Comparison of ENCODE assay signal across 1 cellular context in the genomic region with DNA sequence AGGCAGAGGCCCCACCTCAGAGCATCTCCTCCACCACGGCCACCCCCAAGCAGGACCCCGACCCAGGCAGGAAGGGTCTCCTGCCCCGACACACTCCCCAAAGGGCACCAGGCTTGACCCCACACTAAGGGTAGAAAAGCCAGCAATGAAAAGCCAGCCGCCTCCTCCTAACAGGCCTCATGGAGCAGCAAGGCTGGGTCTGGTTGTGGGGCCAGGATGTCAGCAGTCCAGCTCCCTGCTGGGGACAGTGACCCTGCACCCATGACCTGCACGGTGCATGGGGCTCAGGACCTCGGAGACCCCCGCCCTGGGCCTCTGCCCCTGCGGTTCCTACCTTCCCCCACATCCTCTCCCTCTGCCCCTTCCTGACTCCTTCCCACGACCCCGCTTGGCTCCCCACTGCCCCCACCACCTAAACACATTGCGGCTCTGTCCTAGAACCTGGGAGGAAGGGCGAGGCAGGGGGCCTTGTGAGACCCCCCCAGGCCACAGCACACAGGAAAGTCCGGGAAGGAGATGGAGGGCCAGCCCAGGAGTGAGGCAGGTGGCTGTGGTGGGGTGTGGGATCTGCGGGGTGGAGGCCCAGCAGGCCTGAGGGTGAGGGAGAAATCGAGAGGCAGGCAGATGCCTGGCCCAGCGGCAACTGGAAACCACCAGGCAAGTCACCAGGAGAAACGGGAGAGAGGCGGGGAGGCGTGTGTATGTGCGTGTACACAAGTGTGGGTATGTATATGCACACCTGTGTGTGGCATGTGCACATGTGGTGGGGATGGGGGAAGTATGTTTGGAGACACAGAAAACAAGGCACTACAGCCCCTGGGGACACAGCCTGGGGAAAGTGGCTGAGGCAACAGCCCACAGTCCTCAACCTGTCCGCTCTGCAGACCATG.
TF ChIP-seq lines count a peak whose summit lies in the region.

No MANE protein-coding gene starts in this region.

TF ChIP-seq in HepG2, 621 proteins besides CTCF, POLR2A, EP300 and RAD21 (continued from another document):
- TF ChIP-seq, protein P1, sequence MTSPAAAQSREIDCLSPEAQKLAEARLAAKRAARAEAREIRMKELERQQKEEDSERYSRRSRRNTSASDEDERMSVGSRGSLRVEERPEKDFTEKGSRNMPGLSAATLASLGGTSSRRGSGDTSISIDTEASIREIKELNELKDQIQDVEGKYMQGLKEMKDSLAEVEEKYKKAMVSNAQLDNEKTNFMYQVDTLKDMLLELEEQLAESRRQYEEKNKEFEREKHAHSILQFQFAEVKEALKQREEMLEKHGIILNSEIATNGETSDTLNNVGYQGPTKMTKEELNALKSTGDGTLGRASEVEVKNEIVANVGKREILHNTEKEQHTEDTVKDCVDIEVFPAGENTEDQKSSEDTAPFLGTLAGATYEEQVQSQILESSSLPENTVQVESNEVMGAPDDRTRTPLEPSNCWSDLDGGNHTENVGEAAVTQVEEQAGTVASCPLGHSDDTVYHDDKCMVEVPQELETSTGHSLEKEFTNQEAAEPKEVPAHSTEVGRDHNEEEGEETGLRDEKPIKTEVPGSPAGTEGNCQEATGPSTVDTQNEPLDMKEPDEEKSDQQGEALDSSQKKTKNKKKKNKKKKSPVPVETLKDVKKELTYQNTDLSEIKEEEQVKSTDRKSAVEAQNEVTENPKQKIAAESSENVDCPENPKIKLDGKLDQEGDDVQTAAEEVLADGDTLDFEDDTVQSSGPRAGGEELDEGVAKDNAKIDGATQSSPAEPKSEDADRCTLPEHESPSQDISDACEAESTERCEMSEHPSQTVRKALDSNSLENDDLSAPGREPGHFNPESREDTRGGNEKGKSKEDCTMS (CRISPR knock-in tag; conservative IDR thresholded peaks at IDR 0.05): no peak
- TF ChIP-seq ZNF510 (CRISPR knock-in tag; IDR thresholded peaks at IDR 0.05; ENCODE audit: low read depth): no peak
- no peak for TF ChIP-seq SP4 (CRISPR knock-in tag; IDR thresholded peaks at IDR 0.05)
- no peak for TF ChIP-seq WIZ (CRISPR knock-in tag; IDR thresholded peaks at IDR 0.05)
- no peak for TF ChIP-seq ZNF546 (CRISPR knock-in tag; conservative IDR thresholded peaks at IDR 0.05)
- no peak for TF ChIP-seq TCF7 (IDR thresholded peaks at IDR 0.05; ENCODE audit: low read depth)
- no peak for TF ChIP-seq KLF12 (CRISPR knock-in tag; IDR thresholded peaks at IDR 0.05; ENCODE audit: borderline replicate concordance)
- TF ChIP-seq ZNF746 (CRISPR knock-in tag; IDR thresholded peaks at IDR 0.05): no peak
- no peak for TF ChIP-seq ZSCAN30 (CRISPR knock-in tag; IDR thresholded peaks at IDR 0.05)
